ENCODE assay signal across 9 cellular contexts in genomic region chr22:19478086-19478392, GRCh38. TPM values are rescaled to one million over a fixed set of nuclear protein-coding genes. Genes with fewer than 3 reads are reported as not detected.
DNase-seq lines count a peak whose midpoint lies in the region; ATAC-seq lines count a peak whose summit lies in the region.
"Had no signal": no experiment of that assay in that cellular context is flagged by ENCODE, and none has a peak within 500 bp of the region (broad histone marks: within the 10 kb centered on the region; RNA-seq: fewer than 3 reads in every experiment).

No MANE protein-coding gene starts in this region.

- no peak overlapping the region for H2AFZ ChIP-seq in neuronal stem cell (ENCODE audit: low read length)

- no peak overlapping the region for H2BK5ac ChIP-seq in neuronal stem cell (ENCODE audit: low read length)

- peak overlapping the region; percentile 94 for H3K4me3 ChIP-seq in CD4-positive, CD25-positive, alpha-beta regulatory T cell (ENCODE audit: low read depth, low read length)
- H3K4me3 ChIP-seq in NT2/D1 (ENCODE audit: insufficient read length, low read depth) (peak overlapping the region; percentile 95), endocrine pancreas (ENCODE audit: control insufficient read depth, insufficient read depth, low read length) (peak overlapping the region; percentile 91), neuronal stem cell (ENCODE audit: low read length in 2 of 2) (peak overlapping the region; percentile 95 to 100)

- no peaks in the 10 kb centered on the region for H3K27me3 Mint-ChIP-seq in CD4-positive, CD25-positive, alpha-beta regulatory T cell

- no peaks in the 10 kb centered on the region for H3K9me3 ChIP-seq in CD4-positive, CD25-positive, alpha-beta regulatory T cell (ENCODE audit: control insufficient read depth in 2 of 2, low read length in 2 of 2)
- H3K9me3 ChIP-seq in NT2/D1 (ENCODE audit: insufficient read depth, low read length) (no peaks in the 10 kb centered on the region), endocrine pancreas (ENCODE audit: control insufficient read depth, low read length) (no peaks in the 10 kb centered on the region), neuronal stem cell (replicated peaks in 1 of 2; ENCODE audit: control insufficient read depth in 2 of 2, insufficient read depth in 1 of 2, low read depth in 1 of 2, low read length in 2 of 2) (no peaks in the 10 kb centered on the region)

- H4K8ac ChIP-seq in neuronal stem cell (ENCODE audit: low read depth, low read length): no peak overlapping the region

- H2BK12ac ChIP-seq in neuronal stem cell (ENCODE audit: low read length): no peak overlapping the region

- H3K27ac ChIP-seq in CD4-positive, CD25-positive, alpha-beta regulatory T cell (ENCODE audit: insufficient read depth, low read length, poor library complexity, severe bottlenecking): peak overlapping the region; percentile 99
- H3K27ac ChIP-seq in neuronal stem cell (replicated peaks; ENCODE audit: low read length): no peak overlapping the region

- H3K4me2 ChIP-seq in neuronal stem cell (ENCODE audit: insufficient read depth, low read length, poor library complexity, severe bottlenecking): peak overlapping the region; percentile 63

- H3K4me1 Mint-ChIP-seq in CD4-positive, CD25-positive, alpha-beta regulatory T cell: peaks cover 17 to 45% (median 33%) of the 10 kb centered on the region in 4 donors

- peaks cover 31% of the 10 kb centered on the region for H3K4me1 ChIP-seq in CD4-positive, CD25-positive, alpha-beta regulatory T cell (ENCODE audit: control insufficient read depth, insufficient read depth, low read length, poor library complexity, severe bottlenecking)
- H3K4me1 ChIP-seq in NT2/D1 (ENCODE audit: insufficient read depth, insufficient read length): no peaks in the 10 kb centered on the region
- no peaks in the 10 kb centered on the region for H3K4me1 ChIP-seq in endocrine pancreas (ENCODE audit: control insufficient read depth, insufficient read depth, low read length)
- peaks cover 7 to 8% of the 10 kb centered on the region in 2 donors for H3K4me1 ChIP-seq in neuronal stem cell (ENCODE audit: control insufficient read depth in 2 of 2, insufficient read depth in 1 of 2, low read depth in 1 of 2, low read length in 2 of 2)

- H3K23ac ChIP-seq in neuronal stem cell (ENCODE audit: low read depth, low read length, poor library complexity): no peak overlapping the region

- H3K27ac Mint-ChIP-seq in CD4-positive, CD25-positive, alpha-beta regulatory T cell: peak overlapping the region; percentile 83 to 100 (median 92)

- peaks cover 8% of the 10 kb centered on the region for H3K36me3 Mint-ChIP-seq in CD4-positive, CD25-positive, alpha-beta regulatory T cell

- no peaks in the 10 kb centered on the region for H3K27me3 ChIP-seq in CD4-positive, CD25-positive, alpha-beta regulatory T cell (ENCODE audit: control insufficient read depth, insufficient read depth, low read length)
- H3K27me3 ChIP-seq in NT2/D1 (ENCODE audit: insufficient read depth, insufficient read length) (no peaks in the 10 kb centered on the region), endocrine pancreas (ENCODE audit: control insufficient read depth, insufficient read depth, low read length) (no peaks in the 10 kb centered on the region), neuronal stem cell (ENCODE audit: control insufficient read depth in 3 of 3, insufficient read depth in 3 of 3, low read depth in 1 of 3, low read length in 3 of 3) (no peaks in the 10 kb centered on the region)

- peak overlapping the region; percentile 95 to 100 (median 96) for H3K4me3 Mint-ChIP-seq in CD4-positive, CD25-positive, alpha-beta regulatory T cell

- peaks cover 24% of the 10 kb centered on the region for H3K36me3 ChIP-seq in CD4-positive, CD25-positive, alpha-beta regulatory T cell (ENCODE audit: control insufficient read depth, insufficient read depth, low read length)
- peaks cover 40% of the 10 kb centered on the region for H3K36me3 ChIP-seq in NT2/D1 (ENCODE audit: insufficient read depth, insufficient read length, low read length)
- no peaks in the 10 kb centered on the region for H3K36me3 ChIP-seq in endocrine pancreas (ENCODE audit: control insufficient read depth, insufficient read depth, low read length)
- H3K36me3 ChIP-seq in neuronal stem cell (replicated peaks in 1 of 2; ENCODE audit: control insufficient read depth in 2 of 2, insufficient read depth in 2 of 2, low read length in 2 of 2): peaks cover 9 to 46% of the 10 kb centered on the region in 2 donors

- H3K9me3 Mint-ChIP-seq in CD4-positive, CD25-positive, alpha-beta regulatory T cell: no peaks in the 10 kb centered on the region

- H2BK120ac ChIP-seq in neuronal stem cell (ENCODE audit: low read depth, low read length): no peak overlapping the region

- ATAC-seq in CD4-positive, CD25-positive, alpha-beta regulatory T cell (ENCODE audit: low read depth in 2 of 2): no peak
- ATAC-seq in HG03457 (IDR thresholded peaks at IDR 0.05; ENCODE audit: unreplicated experiment): no peak

- H3K79me1 ChIP-seq in neuronal stem cell (ENCODE audit: low read depth, low read length): peaks cover 4% of the 10 kb centered on the region

- H2AK5ac ChIP-seq in neuronal stem cell (ENCODE audit: low read depth, low read length): no peak overlapping the region

- H3K9ac ChIP-seq in NT2/D1 (ENCODE audit: insufficient read length, low read depth) (peak overlapping the region; percentile 98), endocrine pancreas (ENCODE audit: control insufficient read depth, insufficient read depth, low read length) (peak overlapping the region; percentile 80), neuronal stem cell (ENCODE audit: low read depth, low read length, poor library complexity) (no peak overlapping the region)

- H4K91ac ChIP-seq in neuronal stem cell (ENCODE audit: low read depth, low read length, poor library complexity): no peak overlapping the region

- DNase-seq in CD4-positive, CD25-positive, alpha-beta regulatory T cell: no peak
- DNase-seq in NT2/D1 (ENCODE audit: low read depth, low spot score) (no peak), neuronal stem cell (ENCODE audit: low spot score) (no peak), SW 1271 (lab: John Stamatoyannopoulos, UW) (no peak), COLO829 (ENCODE audit: low spot score) (no peak), DMS79 (lab: John Stamatoyannopoulos, UW) (no peak)
- DNase-seq: retina had no signal

- no peak overlapping the region for H3K18ac ChIP-seq in neuronal stem cell (ENCODE audit: low read length)

- no CpG with 5 or more reads among the region's 5 CpGs for WGBS in neuronal stem cell (ENCODE audit: extremely low coverage in 2 of 2, insufficient read length in 2 of 2, insufficient replicate concordance in 1 of 2), 2 donors

- H3K4ac ChIP-seq in neuronal stem cell (ENCODE audit: low read length): no peak overlapping the region

- no peak overlapping the region for H2BK15ac ChIP-seq in neuronal stem cell (ENCODE audit: low read length)

- H3K14ac ChIP-seq in neuronal stem cell (ENCODE audit: low read length): no peak overlapping the region

RNA-seq across cellular contexts. Expression of gene UFD1, which starts 1.0 kb away (rescaled TPM):
- total RNA-seq in CD4-positive, CD25-positive, alpha-beta regulatory T cell: 97.7 TPM
- polyA plus RNA-seq in CD4-positive, CD25-positive, alpha-beta regulatory T cell: 100 to 1,000 TPM; 113 to 146 (median 127) TPM
- 62.6 TPM for polyA plus RNA-seq in neuronal stem cell (2013, experiment 1 of 2)
- 57.2 TPM for polyA plus RNA-seq in neuronal stem cell (2013, experiment 2 of 2)

RNA-seq across cellular contexts. Expression of gene CDC45, which starts 1.7 kb away (rescaled TPM):
- total RNA-seq in CD4-positive, CD25-positive, alpha-beta regulatory T cell: 2.7 TPM
- polyA plus RNA-seq in CD4-positive, CD25-positive, alpha-beta regulatory T cell: 1 to 10 TPM in 3 of 4 donors, under 1 TPM in 1; 0.56 to 3.4 (median 1.9) TPM
- 17.8 TPM for polyA plus RNA-seq in neuronal stem cell (2013, experiment 1 of 2)
- 18.0 TPM for polyA plus RNA-seq in neuronal stem cell (2013, experiment 2 of 2)

RNA-seq across cellular contexts. Expression of gene C22orf39, which starts 30.5 kb away (rescaled TPM):
- 37.2 TPM for total RNA-seq in CD4-positive, CD25-positive, alpha-beta regulatory T cell
- 10 to 100 TPM; 45.7 to 73.0 (median 62.7) TPM for polyA plus RNA-seq in CD4-positive, CD25-positive, alpha-beta regulatory T cell
- polyA plus RNA-seq in neuronal stem cell (2013, experiment 1 of 2): 46.6 TPM
- polyA plus RNA-seq in neuronal stem cell (2013, experiment 2 of 2): 48.5 TPM

RNA-seq across cellular contexts. Expression of gene MRPL40, which starts 45.7 kb away (rescaled TPM):
- total RNA-seq in CD4-positive, CD25-positive, alpha-beta regulatory T cell: 12.1 TPM
- polyA plus RNA-seq in CD4-positive, CD25-positive, alpha-beta regulatory T cell: 10 to 100 TPM; 59.5 to 75.5 (median 60.9) TPM
- 19.6 TPM for polyA plus RNA-seq in neuronal stem cell (2013, experiment 1 of 2)
- 19.7 TPM for polyA plus RNA-seq in neuronal stem cell (2013, experiment 2 of 2)

RNA-seq across cellular contexts. Expression of gene CLDN5, which starts 46.2 kb away (rescaled TPM):
- total RNA-seq in CD4-positive, CD25-positive, alpha-beta regulatory T cell: 1.7 TPM
- polyA plus RNA-seq in CD4-positive, CD25-positive, alpha-beta regulatory T cell: 1 to 10 TPM in 3 of 4 donors, under 1 TPM in 1; 0.84 to 2.3 (median 1.7) TPM
- polyA plus RNA-seq in neuronal stem cell (2013, experiment 1 of 2): 2.0 TPM
- 2.1 TPM for polyA plus RNA-seq in neuronal stem cell (2013, experiment 2 of 2)
